ENCODE assay signal across 24 cellular contexts in genomic region chr4:86993909-86994672, GRCh38. TPM values are rescaled to one million over a fixed set of nuclear protein-coding genes. Genes with fewer than 3 reads are reported as not detected.
DNase-seq lines count a peak whose midpoint lies in the region; ATAC-seq and TF ChIP-seq lines count a peak whose summit lies in the region.
"Had no signal": no experiment of that assay in that cellular context is flagged by ENCODE, and none has a peak within 500 bp of the region (broad histone marks: within the 10 kb centered on the region; RNA-seq: fewer than 3 reads in every experiment).

No MANE protein-coding gene starts in this region.

- no TSS peak for BruUV-seq in Caco-2 (replicated peaks; lab: Mats Ljungman, UMichigan)

- no peak overlapping the region for H2BK12ac ChIP-seq in neuronal stem cell (ENCODE audit: low read length)

- no peak overlapping the region for H2BK15ac ChIP-seq in neuronal stem cell (ENCODE audit: low read length)

- H2AK5ac ChIP-seq in neuronal stem cell (ENCODE audit: low read depth, low read length), result peak overlapping the region; percentile 20

- WGBS in neuronal stem cell (ENCODE audit: extremely low coverage in 2 of 2, insufficient read length in 2 of 2, insufficient replicate concordance in 1 of 2), 2 donors, result 100% methylated on average over 2 of the region's 6 CpGs; no CpG with 5 or more reads in 1 of the 2 donors

- H3K79me1 ChIP-seq in neuronal stem cell (ENCODE audit: low read depth, low read length), result no peaks in the 10 kb centered on the region

- H3K27me3 Mint-ChIP-seq in Caco-2 (ENCODE audit: insufficient read depth, unreplicated experiment) (no peaks in the 10 kb centered on the region), GM23338 (ENCODE audit: insufficient read depth, low read depth, poor library complexity) (peaks cover 7% of the 10 kb centered on the region)
- no peaks in the 10 kb centered on the region for H3K27me3 Mint-ChIP-seq in effector memory CD8-positive, alpha-beta T cell
- H3K27me3 Mint-ChIP-seq: memory B cell; naive B cell; stimulated activated naive CD8-positive, alpha-beta T cell treated with anti-CD3 and anti-CD28 coated beads, Interleukin-15, amount 100 ng/mL, for 72 hours had no signal

- CTCF ChIA-PET in Caco-2 (lab: Charles Lee), result no interaction called here

- no peak overlapping the region for H3K4ac ChIP-seq in neuronal stem cell (ENCODE audit: low read length)

- peaks cover 7% of the 10 kb centered on the region; the same call in 1 of the 2 replicates for H3K4me1 ChIP-seq in Caco-2
- peaks cover 13% of the 10 kb centered on the region for H3K4me1 ChIP-seq in GM23338 (ENCODE audit: insufficient read depth)
- H3K4me1 ChIP-seq in neuronal stem cell (ENCODE audit: control insufficient read depth in 2 of 2, insufficient read depth in 1 of 2, low read depth in 1 of 2, low read length in 2 of 2), result peaks cover 0 to 2% of the 10 kb centered on the region in 2 donors

- H2AFZ ChIP-seq in GM23338 (no peak overlapping the region), neuronal stem cell (ENCODE audit: low read length) (no peak overlapping the region)

- intact Hi-C loops in Caco-2 (cut with micrococcal nuclease; ENCODE audit: unreplicated experiment), result no loop called here
- intact Hi-C loops in dorsolateral prefrontal cortex (cut with DNase I), result no loop called here

- H4K20me1 ChIP-seq in GM23338 (replicated peaks; ENCODE audit: insufficient read depth), result peaks cover 5% of the 10 kb centered on the region; the same call in 1 of the 2 replicates

- no peaks in the 10 kb centered on the region for H3K36me3 ChIP-seq in Caco-2 (ENCODE audit: control insufficient read depth, insufficient read depth, low read length)
- no peaks in the 10 kb centered on the region for H3K36me3 ChIP-seq in GM23338 (ENCODE audit: insufficient read depth)
- no peaks in the 10 kb centered on the region for H3K36me3 ChIP-seq in neuronal stem cell (replicated peaks in 1 of 2; ENCODE audit: control insufficient read depth in 2 of 2, insufficient read depth in 2 of 2, low read length in 2 of 2)
- H3K36me3 ChIP-seq: HAP-1, upper lobe of left lung had no signal

- H3K79me2 ChIP-seq in GM23338 (replicated peaks; ENCODE audit: insufficient read depth), result peaks cover 50% of the 10 kb centered on the region

- H3K18ac ChIP-seq in neuronal stem cell (ENCODE audit: low read length), result no peak overlapping the region

- no peaks in the 10 kb centered on the region for H3K9me2 ChIP-seq in GM23338 (ENCODE audit: insufficient read depth)

- H4K91ac ChIP-seq in neuronal stem cell (ENCODE audit: low read depth, low read length, poor library complexity), result no peak overlapping the region

- H3K36me3 Mint-ChIP-seq in Caco-2 (ENCODE audit: insufficient read depth, unreplicated experiment) (peaks cover under 1% of the 10 kb centered on the region), GM23338 (ENCODE audit: low read depth) (peaks cover 30% of the 10 kb centered on the region)
- no peaks in the 10 kb centered on the region for H3K36me3 Mint-ChIP-seq in effector memory CD8-positive, alpha-beta T cell (ENCODE audit: insufficient read depth)

- H3K9ac ChIP-seq in neuronal stem cell (ENCODE audit: low read depth, low read length, poor library complexity), result no peak overlapping the region

- H3K14ac ChIP-seq in neuronal stem cell (ENCODE audit: low read length), result no peak overlapping the region

- no peaks in the 10 kb centered on the region for H3F3A ChIP-seq in GM23338 (replicated peaks; ENCODE audit: low read depth)

- H3K4me2 ChIP-seq in GM23338 (no peak overlapping the region), neuronal stem cell (ENCODE audit: insufficient read depth, low read length, poor library complexity, severe bottlenecking) (no peak overlapping the region)

- H4K8ac ChIP-seq in neuronal stem cell (ENCODE audit: low read depth, low read length), result no peak overlapping the region

- H3K9me3 ChIP-seq in Caco-2, result no peaks in the 10 kb centered on the region
- H3K9me3 ChIP-seq in neuronal stem cell (replicated peaks in 1 of 2; ENCODE audit: control insufficient read depth in 2 of 2, insufficient read depth in 1 of 2, low read depth in 1 of 2, low read length in 2 of 2), result peaks cover 0 to 2% of the 10 kb centered on the region in 2 donors
- H3K9me3 ChIP-seq: HAP-1, upper lobe of left lung had no signal

- DNase-seq in Caco-2 (no peak), GM23338 (ENCODE audit: low spot score) (no peak), neuronal stem cell (ENCODE audit: low spot score) (no peak), KG1 (lab: John Stamatoyannopoulos, UW) (no peak), dorsolateral prefrontal cortex (no peak)
- no peak for DNase-seq in effector memory CD8-positive, alpha-beta T cell
- DNase-seq: activated CD4-positive, alpha-beta T cell treated with anti-CD3 and anti-CD28 coated beads for 4 hours; activated effector memory CD4-positive, alpha-beta T cell treated with Interleukin-2 at 50 U/mL for 16 hours; dermis blood vessel endothelial cell; DMS79 treated with DMSO at 0.1 percent for 48 hours; foreskin melanocyte; islet precursor cell; naive B cell; NCI-H1436 treated with DMSO at 0.1 percent for 48 hours; NCI-H2171 treated with DMSO at 0.1 percent for 48 hours; NCI-H526; posterior cingulate gyrus; stimulated activated naive CD8-positive, alpha-beta T cell treated with anti-CD3 and anti-CD28 coated beads, Interleukin-15, amount 100 ng/mL, for 72 hours; upper lobe of left lung had no signal

- H2BK5ac ChIP-seq in neuronal stem cell (ENCODE audit: low read length), result no peak overlapping the region

- H3K4me3 Mint-ChIP-seq in Caco-2 (ENCODE audit: unreplicated experiment) (no peak overlapping the region), GM23338 (no peak overlapping the region)
- no peak overlapping the region for H3K4me3 Mint-ChIP-seq in effector memory CD8-positive, alpha-beta T cell
- H3K4me3 Mint-ChIP-seq: memory B cell; stimulated activated naive CD8-positive, alpha-beta T cell treated with anti-CD3 and anti-CD28 coated beads, Interleukin-15, amount 100 ng/mL, for 72 hours had no signal

- ATAC-seq in GM23338 (no peak), HG03571 (IDR thresholded peaks at IDR 0.05; ENCODE audit: unreplicated experiment) (no peak)
- ATAC-seq in effector memory CD8-positive, alpha-beta T cell (replicated peaks), result no peak
- ATAC-seq: Right ventricle myocardium inferior; stimulated activated naive CD8-positive, alpha-beta T cell treated with anti-CD3 and anti-CD28 coated beads, Interleukin-15, amount 100 ng/mL, for 72 hours had no signal

- H3K4me3 ChIP-seq in Caco-2 (ENCODE audit: low read depth, low read length) (no peak overlapping the region), GM23338 (no peak overlapping the region), neuronal stem cell (ENCODE audit: low read length in 2 of 2) (no peak overlapping the region), dorsolateral prefrontal cortex (no peak overlapping the region)
- H3K4me3 ChIP-seq: HAP-1, upper lobe of left lung had no signal

- POLR2A ChIA-PET in Caco-2 (lab: Charles Lee), result no interaction called here

- H3K27ac Mint-ChIP-seq in Caco-2 (ENCODE audit: unreplicated experiment), result peak overlapping the region; percentile 86
- peak overlapping the region; percentile 43; the same call in 1 of the 2 replicates for H3K27ac Mint-ChIP-seq in GM23338
- H3K27ac Mint-ChIP-seq in effector memory CD8-positive, alpha-beta T cell, result peak overlapping the region; percentile 8 to 69
- H3K27ac Mint-ChIP-seq: memory B cell; stimulated activated naive CD8-positive, alpha-beta T cell treated with anti-CD3 and anti-CD28 coated beads, Interleukin-15, amount 100 ng/mL, for 72 hours had no signal

- no peak overlapping the region for H3K27ac ChIP-seq in GM23338 (ENCODE audit: low read depth)
- no peak overlapping the region for H3K27ac ChIP-seq in neuronal stem cell (replicated peaks; ENCODE audit: low read length)
- H3K27ac ChIP-seq in dorsolateral prefrontal cortex, result no peak overlapping the region
- H3K27ac ChIP-seq: epithelial cell of prostate had no signal

- H2BK120ac ChIP-seq in neuronal stem cell (ENCODE audit: low read depth, low read length), result no peak overlapping the region

- H3K27me3 ChIP-seq in Caco-2 (replicated peaks; ENCODE audit: control insufficient read depth, insufficient read depth, low read length) (no peaks in the 10 kb centered on the region), GM23338 (ENCODE audit: insufficient read depth) (no peaks in the 10 kb centered on the region), neuronal stem cell (ENCODE audit: control insufficient read depth in 3 of 3, insufficient read depth in 3 of 3, low read depth in 1 of 3, low read length in 3 of 3) (no peaks in the 10 kb centered on the region), dorsolateral prefrontal cortex (no peaks in the 10 kb centered on the region)
- H3K27me3 ChIP-seq: upper lobe of left lung had no signal

- H3K9me3 Mint-ChIP-seq in Caco-2 (ENCODE audit: unreplicated experiment) (no peaks in the 10 kb centered on the region), GM23338 (peaks cover 5% of the 10 kb centered on the region; the same call in 2 of the 3 replicates)
- H3K9me3 Mint-ChIP-seq in effector memory CD8-positive, alpha-beta T cell, result no peaks in the 10 kb centered on the region
- H3K9me3 Mint-ChIP-seq: memory B cell; naive B cell; stimulated activated naive CD8-positive, alpha-beta T cell treated with anti-CD3 and anti-CD28 coated beads, Interleukin-15, amount 100 ng/mL, for 72 hours had no signal

- TF ChIP-seq CTCF in Caco-2 (IDR thresholded peaks at IDR 0.05; ENCODE audit: insufficient read depth in 1 of 2, low read depth in 1 of 2, low read length in 1 of 2, severe bottlenecking in 1 of 2, unreplicated experiment in 1 of 2), result no peak
- no peak for TF ChIP-seq CTCF in GM23338 (conservative IDR thresholded peaks at IDR 0.05; ENCODE audit: low read depth in 2 of 2)
- no peak for TF ChIP-seq CTCF in dorsolateral prefrontal cortex (IDR thresholded peaks at IDR 0.05 in 54 of 56, conservative IDR thresholded peaks at IDR 0.05 in 2 of 56; ENCODE audit: low read depth in 1 of 56, partially characterized antibody in 56 of 56)

- H3K23ac ChIP-seq in neuronal stem cell (ENCODE audit: low read depth, low read length, poor library complexity), result no peak overlapping the region

- peaks cover 10% of the 10 kb centered on the region for H3K4me1 Mint-ChIP-seq in Caco-2 (ENCODE audit: low read depth, unreplicated experiment)
- peaks cover 16% of the 10 kb centered on the region for H3K4me1 Mint-ChIP-seq in GM23338
- peaks cover 7 to 14% of the 10 kb centered on the region in 2 donors for H3K4me1 Mint-ChIP-seq in effector memory CD8-positive, alpha-beta T cell (ENCODE audit: low read depth in 2 of 2)

RNA-seq across cellular contexts. Expression of gene AFF1, which starts 59.3 kb away (rescaled TPM):
- total RNA-seq in Caco-2 (2022), result 45.2 and 48.3 TPM in 2 replicates
- total RNA-seq in GM23338 (2014; rRNA removed; shearing (Covaris generic)), result 53.8 and 67.2 TPM in 2 replicates
- polyA plus RNA-seq in GM23338 (2016; fragmentation: Nextera tagmentation; extraction: Ambion mirVana), result 37.6 and 42.6 TPM in 2 replicates
- polyA plus RNA-seq in neuronal stem cell (2013, experiment 1 of 2), result 21.2 TPM
- polyA plus RNA-seq in neuronal stem cell (2013, experiment 2 of 2), result 23.7 TPM
- 10 to 100 TPM; 37.6 to 89.2 (median 55.4) TPM for total RNA-seq in dorsolateral prefrontal cortex
